Comparison of ENCODE assay signal across 14 cellular contexts in genomic region chr11:81966340-81966739, GRCh38.
DNase-seq lines count a peak whose midpoint lies in the region; ATAC-seq and TF ChIP-seq lines count a peak whose summit lies in the region.
"Had no signal": no experiment of that assay in that cellular context is flagged by ENCODE, and none has a peak within 500 bp of the region (broad histone marks: within the 10 kb centered on the region; RNA-seq: fewer than 3 reads in every experiment).

No MANE protein-coding gene starts in this region.

- no peaks in the 10 kb centered on the region for H3K27me3 ChIP-seq in thoracic aorta (replicated peaks; ENCODE audit: insufficient read depth)
- H3K27me3 ChIP-seq: BLaER1 treated with 17β-estradiol and CSF1 and Interleukin-3, amounts not matched to agents 10 nM and 100 nM had no signal

- H3K9me3 ChIP-seq in thoracic aorta, result no peaks in the 10 kb centered on the region
- H3K9me3 ChIP-seq: BLaER1 treated with 17β-estradiol and CSF1 and Interleukin-3, amounts not matched to agents 10 nM and 100 nM; HAP-1 had no signal

- ATAC-seq in thoracic aorta (ENCODE audit: insufficient number of reproducible peaks, low FRiP score, low read depth) (peak; percentile 24), HG02763 (IDR thresholded peaks at IDR 0.05; ENCODE audit: unreplicated experiment) (no peak), GM19324 (IDR thresholded peaks at IDR 0.05; ENCODE audit: low FRiP score, unreplicated experiment) (no peak), GM21619 (IDR thresholded peaks at IDR 0.05; ENCODE audit: unreplicated experiment) (no peak)
- ATAC-seq: CD8-positive, alpha-beta T cell had no signal

- no peaks in the 10 kb centered on the region for H3K36me3 ChIP-seq in thoracic aorta
- H3K36me3 ChIP-seq: BLaER1 treated with 17β-estradiol and CSF1 and Interleukin-3, amounts not matched to agents 10 nM and 100 nM; HAP-1 had no signal

- H3K4me1 ChIP-seq in thoracic aorta (ENCODE audit: control insufficient read depth in 1 of 2, low read depth in 2 of 2), result peaks cover 22 to 36% of the 10 kb centered on the region in 2 donors
- H3K4me1 ChIP-seq: BLaER1 treated with 17β-estradiol and CSF1 and Interleukin-3, amounts not matched to agents 10 nM and 100 nM; HAP-1 had no signal

- H3K27ac ChIP-seq in thoracic aorta, result peak overlapping the region; percentile 33 to 42
- H3K27ac ChIP-seq: BLaER1 treated with 17β-estradiol and CSF1 and Interleukin-3, amounts not matched to agents 10 nM and 100 nM; GM23248; HL-60 had no signal

- H3K4me3 ChIP-seq in choroid plexus epithelial cell (ENCODE audit: low read depth, low read length) (no peak overlapping the region), thoracic aorta (peak overlapping the region; percentile 24)
- H3K4me3 ChIP-seq: BLaER1 treated with 17β-estradiol and CSF1 and Interleukin-3, amounts not matched to agents 10 nM and 100 nM; GM23248; HAP-1 had no signal

- TF ChIP-seq CTCF in choroid plexus epithelial cell (conservative IDR thresholded peaks at IDR 0.05; ENCODE audit: low read depth, low read length) (no peak), thoracic aorta (IDR thresholded peaks at IDR 0.05) (no peak)

- peak; percentile 14 for DNase-seq in RPMI8226
- peak; percentile 18 for DNase-seq in choroid plexus epithelial cell (ENCODE audit: low read depth)
- no peak for DNase-seq in thoracic aorta (ENCODE audit: low spot score)
- DNase-seq: Calu3; CD8-positive, alpha-beta T cell; DMS79 treated with DMSO at 0.1 percent for 48 hours; GF-D8; GM23248 had no signal
